Comparison of ENCODE assay signal across 1 cellular context in the genomic region with DNA sequence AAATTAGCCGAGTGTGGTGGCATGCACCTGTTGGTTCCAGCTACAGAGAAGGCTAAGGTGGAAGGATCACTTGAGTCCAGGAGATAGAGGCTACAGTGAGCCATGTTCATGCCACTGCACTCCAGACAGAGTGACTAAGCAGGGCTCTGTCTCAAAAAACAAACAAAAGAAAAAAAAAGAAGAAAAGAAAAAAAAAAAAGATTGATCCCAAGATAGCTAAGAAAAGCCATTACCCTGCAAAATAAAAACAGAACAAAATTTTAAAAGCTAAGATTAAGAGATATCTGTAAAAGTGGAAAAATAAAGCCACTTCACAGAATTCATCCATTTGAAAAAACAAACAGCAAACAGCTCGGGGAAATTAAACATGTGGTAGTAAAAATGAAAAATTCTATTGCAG.
TF ChIP-seq lines count a peak whose summit lies in the region.

No MANE protein-coding gene starts in this region.

TF ChIP-seq in endothelial cell of umbilical vein, 7 proteins besides CTCF, POLR2A, EP300 and RAD21:
- TF ChIP-seq GATA2 (IDR thresholded peaks at IDR 0.05; ENCODE audit: insufficient read depth, insufficient read length, low read depth, low read length) (no peak), FOS (IDR thresholded peaks at IDR 0.05; ENCODE audit: borderline replicate concordance, insufficient read depth, low read length) (no peak), POLR2AphosphoS5 (IDR thresholded peaks at IDR 0.05; ENCODE audit: insufficient read depth, low read depth, low read length) (no peak), MYC (IDR thresholded peaks at IDR 0.05; ENCODE audit: low read depth, low read length) (no peak), EZH2 (IDR thresholded peaks at IDR 0.05; ENCODE audit: borderline replicate concordance, low read depth, low read length, severe bottlenecking) (no peak), JUN (IDR thresholded peaks at IDR 0.05; ENCODE audit: borderline replicate concordance, insufficient read depth, insufficient read length, low read depth) (no peak)
- TF ChIP-seq, protein P1, sequence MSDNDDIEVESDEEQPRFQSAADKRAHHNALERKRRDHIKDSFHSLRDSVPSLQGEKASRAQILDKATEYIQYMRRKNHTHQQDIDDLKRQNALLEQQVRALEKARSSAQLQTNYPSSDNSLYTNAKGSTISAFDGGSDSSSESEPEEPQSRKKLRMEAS (IDR thresholded peaks at IDR 0.05; ENCODE audit: insufficient read depth, insufficient read length), result no peak
TF ChIP-seq in endothelial cell of umbilical vein: peak in this region for 0.
